In the genomic region with DNA sequence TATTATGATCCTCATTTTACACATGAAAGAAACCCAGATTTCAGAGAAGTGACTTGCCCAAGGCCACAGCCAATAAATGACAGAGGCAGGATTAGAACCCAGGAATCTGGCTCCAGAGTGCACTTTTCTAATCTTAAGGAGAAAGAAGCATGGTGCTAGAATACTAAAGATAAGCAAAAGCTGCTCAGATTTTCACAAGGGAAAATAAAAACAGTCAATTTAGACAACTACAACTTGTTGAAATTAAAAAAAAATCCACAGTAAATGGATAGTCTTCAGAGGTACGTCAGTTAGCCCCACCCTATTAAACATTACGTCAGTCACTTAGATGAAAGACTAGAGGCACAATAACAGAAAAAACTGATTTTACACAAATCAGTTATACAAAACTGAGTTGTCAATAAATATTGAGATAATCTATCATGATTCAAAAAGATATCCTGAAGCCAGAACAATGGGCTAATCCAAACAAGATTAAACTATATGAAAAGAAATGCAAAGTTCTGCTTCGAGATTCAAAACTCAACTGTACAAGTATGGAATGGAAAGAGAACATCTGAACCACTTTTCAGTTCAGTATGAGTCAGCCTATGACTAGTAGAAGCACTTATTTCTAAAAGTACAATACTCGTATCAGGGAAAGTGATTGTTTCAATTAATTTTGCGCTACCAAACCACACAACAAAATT, we compare ENCODE assay signal across 8 cellular contexts. TPM values are rescaled to one million over a fixed set of nuclear protein-coding genes. Genes with fewer than 3 reads are reported as not detected.
DNase-seq lines count a peak whose midpoint lies in the region; ATAC-seq and TF ChIP-seq lines count a peak whose summit lies in the region.

No MANE protein-coding gene starts in this region.

- no CpG with 5 or more reads among the region's 5 CpGs for WGBS in neuronal stem cell (ENCODE audit: extremely low coverage in 2 of 2, insufficient read length in 2 of 2, insufficient replicate concordance in 1 of 2), 2 donors

- peak overlapping the region; percentile 86 for H3K27ac Mint-ChIP-seq in stimulated activated naive CD8-positive, alpha-beta T cell treated with anti-CD3 and anti-CD28 coated beads, Interleukin-15, Interleukin-2, amounts not matched to agents 100 ng/mL and 50 ng/mL, for 24 hours

- peak overlapping the region; percentile 44 for H3K4me2 ChIP-seq in SU-DHL-6 (ENCODE audit: low read depth, low read length, poor library complexity, severe bottlenecking)
- no peak overlapping the region for H3K4me2 ChIP-seq in neuronal stem cell (ENCODE audit: insufficient read depth, low read length, poor library complexity, severe bottlenecking)

- H4K20me1 ChIP-seq in SU-DHL-6 (ENCODE audit: low read depth, low read length), result peaks cover 28% of the 10 kb centered on the region

- H3K27ac ChIP-seq in SU-DHL-6 (ENCODE audit: low read depth, low read length) (no peak overlapping the region), neuronal stem cell (replicated peaks; ENCODE audit: low read length) (no peak overlapping the region)

- TF ChIP-seq CTCF in SU-DHL-6 (IDR thresholded peaks at IDR 0.05; ENCODE audit: insufficient read depth, low read length, poor library complexity, severe bottlenecking) (no peak), foreskin fibroblast (IDR thresholded peaks at IDR 0.05; ENCODE audit: low read depth, low read length) (no peak)

- no peak overlapping the region for H3K4ac ChIP-seq in neuronal stem cell (ENCODE audit: low read length)

- in situ Hi-C loops in G401 (cut with HindIII; ENCODE audit: low sequenced_read_pairs), result no loop called here

- H2AK5ac ChIP-seq in neuronal stem cell (ENCODE audit: low read depth, low read length), result no peak overlapping the region

- H3K36me3 Mint-ChIP-seq in stimulated activated naive CD8-positive, alpha-beta T cell treated with anti-CD3 and anti-CD28 coated beads, Interleukin-15, Interleukin-2, amounts not matched to agents 100 ng/mL and 50 ng/mL, for 24 hours (ENCODE audit: low read depth), result peaks cover 22% of the 10 kb centered on the region

- H3K79me2 ChIP-seq in SU-DHL-6 (ENCODE audit: insufficient read depth, low read length), result peaks cover 99% of the 10 kb centered on the region

- peaks cover 9% of the 10 kb centered on the region; the same call in 1 of the 2 replicates for H3F3A ChIP-seq in SU-DHL-6 (ENCODE audit: insufficient read depth)

- H2BK15ac ChIP-seq in neuronal stem cell (ENCODE audit: low read length), result no peak overlapping the region

- ATAC-seq in GM18861 (IDR thresholded peaks at IDR 0.05; ENCODE audit: unreplicated experiment) (peak; percentile 65), HG02798 (IDR thresholded peaks at IDR 0.05; ENCODE audit: poor library complexity, unreplicated experiment) (peak; percentile 76)

- no peaks in the 10 kb centered on the region for H3K79me1 ChIP-seq in neuronal stem cell (ENCODE audit: low read depth, low read length)

- no peaks in the 10 kb centered on the region for H3K9me3 Mint-ChIP-seq in stimulated activated naive CD8-positive, alpha-beta T cell treated with anti-CD3 and anti-CD28 coated beads, Interleukin-15, Interleukin-2, amounts not matched to agents 100 ng/mL and 50 ng/mL, for 24 hours

- no peak overlapping the region for H2BK120ac ChIP-seq in neuronal stem cell (ENCODE audit: low read depth, low read length)

- peaks cover 0 to 2% of the 10 kb centered on the region in 2 donors for H3K4me1 ChIP-seq in neuronal stem cell (ENCODE audit: control insufficient read depth in 2 of 2, insufficient read depth in 1 of 2, low read depth in 1 of 2, low read length in 2 of 2)

- H3K36me3 ChIP-seq in SU-DHL-6 (ENCODE audit: low read length) (peaks cover 7% of the 10 kb centered on the region; the same call in 1 of the 2 replicates), neuronal stem cell (replicated peaks in 1 of 2; ENCODE audit: control insufficient read depth in 2 of 2, insufficient read depth in 2 of 2, low read length in 2 of 2) (peaks cover 0 to 11% of the 10 kb centered on the region in 2 donors)

- no peaks in the 10 kb centered on the region for H3K27me3 ChIP-seq in SU-DHL-6 (ENCODE audit: low read length)
- H3K27me3 ChIP-seq in neuronal stem cell (ENCODE audit: control insufficient read depth in 3 of 3, insufficient read depth in 3 of 3, low read depth in 1 of 3, low read length in 3 of 3), result no peaks in the 10 kb centered on the region

- no peaks in the 10 kb centered on the region for H3K9me3 ChIP-seq in SU-DHL-6 (ENCODE audit: insufficient read depth, low read length)
- H3K9me3 ChIP-seq in neuronal stem cell (replicated peaks in 1 of 2; ENCODE audit: control insufficient read depth in 2 of 2, insufficient read depth in 1 of 2, low read depth in 1 of 2, low read length in 2 of 2), result peaks cover 0 to 2% of the 10 kb centered on the region in 2 donors

- no peak overlapping the region for H3K4me3 ChIP-seq in SU-DHL-6 (ENCODE audit: insufficient read depth, low read length, poor library complexity, severe bottlenecking)
- peak overlapping the region in 1 of 2 donors; percentile 2 for H3K4me3 ChIP-seq in foreskin fibroblast (ENCODE audit: low read depth in 1 of 2, low read length in 2 of 2)
- no peak overlapping the region for H3K4me3 ChIP-seq in neuronal stem cell (ENCODE audit: low read length in 2 of 2)

- H3K14ac ChIP-seq in neuronal stem cell (ENCODE audit: low read length), result no peak overlapping the region

- DNase-seq in foreskin fibroblast (peak; percentile 52 to 75), G401 (ENCODE audit: low spot score) (no peak), neuronal stem cell (ENCODE audit: low spot score) (no peak)
- no peak for DNase-seq in activated effector memory CD4-positive, alpha-beta T cell treated with anti-CD3 and anti-CD28 coated beads, Interleukin-2, amount 50 U/mL, for 16 hours

- H3K9me2 ChIP-seq in SU-DHL-6 (replicated peaks; ENCODE audit: insufficient read depth, low read length), result no peaks in the 10 kb centered on the region

- H2AFZ ChIP-seq in SU-DHL-6 (ENCODE audit: low read depth, low read length, severe bottlenecking) (no peak overlapping the region), neuronal stem cell (ENCODE audit: low read length) (no peak overlapping the region)

- H4K91ac ChIP-seq in neuronal stem cell (ENCODE audit: low read depth, low read length, poor library complexity), result no peak overlapping the region

- H4K8ac ChIP-seq in neuronal stem cell (ENCODE audit: low read depth, low read length), result no peak overlapping the region

- no peak overlapping the region for H2BK5ac ChIP-seq in neuronal stem cell (ENCODE audit: low read length)

- H2BK12ac ChIP-seq in neuronal stem cell (ENCODE audit: low read length), result no peak overlapping the region

- H3K23ac ChIP-seq in neuronal stem cell (ENCODE audit: low read depth, low read length, poor library complexity), result no peak overlapping the region

- H3K9ac ChIP-seq in SU-DHL-6 (ENCODE audit: low read length) (0 out of 2 replicates have a peak overlapping the region, but pooled peaks have one; percentile 2), neuronal stem cell (ENCODE audit: low read depth, low read length, poor library complexity) (no peak overlapping the region)

- H3K27me3 Mint-ChIP-seq in stimulated activated naive CD8-positive, alpha-beta T cell treated with anti-CD3 and anti-CD28 coated beads, Interleukin-15, Interleukin-2, amounts not matched to agents 100 ng/mL and 50 ng/mL, for 24 hours, result no peaks in the 10 kb centered on the region

- peak overlapping the region; percentile 64 for H3K4me3 Mint-ChIP-seq in stimulated activated naive CD8-positive, alpha-beta T cell treated with anti-CD3 and anti-CD28 coated beads, Interleukin-15, Interleukin-2, amounts not matched to agents 100 ng/mL and 50 ng/mL, for 24 hours

- peaks cover 89% of the 10 kb centered on the region for H3K4me1 Mint-ChIP-seq in stimulated activated naive CD8-positive, alpha-beta T cell treated with anti-CD3 and anti-CD28 coated beads, Interleukin-15, Interleukin-2, amounts not matched to agents 100 ng/mL and 50 ng/mL, for 24 hours (ENCODE audit: low read depth)

- no peak overlapping the region for H3K18ac ChIP-seq in neuronal stem cell (ENCODE audit: low read length)

RNA-seq across cellular contexts. Expression of gene TMEM245, which starts 9.3 kb away (rescaled TPM):
- 20.7 and 26.6 TPM in 2 replicates for total RNA-seq in G401 (2014; rRNA removed; shearing (Covaris generic))
- polyA plus RNA-seq in neuronal stem cell (2013, experiment 1 of 2), result 46.2 TPM
- 48.0 TPM for polyA plus RNA-seq in neuronal stem cell (2013, experiment 2 of 2)

RNA-seq across cellular contexts. Expression of gene FRRS1L, which starts 56.6 kb away (rescaled TPM):
- total RNA-seq in G401 (2014; rRNA removed; shearing (Covaris generic)), result not detected in 2 replicates
- polyA plus RNA-seq in neuronal stem cell (2013, experiment 1 of 2), result 3.4 TPM
- polyA plus RNA-seq in neuronal stem cell (2013, experiment 2 of 2), result 3.5 TPM

Comparison
In these comparisons a context has a peak if more than half of its experiments do, and no peak if none do; other contexts are left out.
1. DNase-seq: peak in foreskin fibroblast (2 of 2); none in G401 (single experiment), neuronal stem cell (single experiment) and activated effector memory CD4-positive, alpha-beta T cell treated with anti-CD3 and anti-CD28 coated beads, Interleukin-2, amount 50 U/mL, for 16 hours (single experiment).